In genomic region chr3:106880206-106880605, GRCh38 we compare ENCODE assay signal across 18 cellular contexts.
DNase-seq lines count a peak whose midpoint lies in the region; ATAC-seq and TF ChIP-seq lines count a peak whose summit lies in the region.
"Had no signal": no experiment of that assay in that cellular context is flagged by ENCODE, and none has a peak within 500 bp of the region (broad histone marks: within the 10 kb centered on the region; RNA-seq: fewer than 3 reads in every experiment).

No MANE protein-coding gene starts in this region.

- H3K9ac ChIP-seq in H9 (ENCODE audit: extremely low read depth, insufficient read length, low read length) (no peak overlapping the region), iPS-18a (ENCODE audit: low read length) (no peak overlapping the region)
- H3K9ac ChIP-seq: BLaER1 treated with 17β-estradiol and CSF1 and Interleukin-3, amounts not matched to agents 10 nM and 100 nM had no signal

- no peak overlapping the region for H3K14ac ChIP-seq in H9 (ENCODE audit: insufficient read depth, low read length)

- H2BK5ac ChIP-seq in H9 (ENCODE audit: insufficient read length, low read length), result no peak overlapping the region

- no peaks in the 10 kb centered on the region for H3K79me2 ChIP-seq in H9 (ENCODE audit: insufficient read depth, low read length)
- no peaks in the 10 kb centered on the region for H3K79me2 ChIP-seq in osteoblast (ENCODE audit: insufficient read depth, low read length)

- no peaks in the 10 kb centered on the region for H4K20me1 ChIP-seq in H9 (ENCODE audit: control insufficient read depth, insufficient read depth, insufficient read length)
- no peaks in the 10 kb centered on the region for H4K20me1 ChIP-seq in osteoblast (ENCODE audit: insufficient read depth, low read length)
- H4K20me1 ChIP-seq: BLaER1 treated with 17β-estradiol and CSF1 and Interleukin-3, amounts not matched to agents 10 nM and 100 nM had no signal

- no peak overlapping the region for H2AK5ac ChIP-seq in H9 (ENCODE audit: insufficient read length, low read length)

- H3K23ac ChIP-seq in H9 (ENCODE audit: insufficient read length, low read depth, low read length), result no peak overlapping the region

- H3K27me3 Mint-ChIP-seq in H9 (ENCODE audit: low read depth), result no peaks in the 10 kb centered on the region

- H3K4me1 Mint-ChIP-seq in H9, result peaks cover 42 to 44% of the 10 kb centered on the region in 2 experiments

- H2BK120ac ChIP-seq in H9 (ENCODE audit: low read depth, low read length, poor library complexity, severe bottlenecking), result no peak overlapping the region

- no peak overlapping the region for H3K56ac ChIP-seq in H9 (ENCODE audit: insufficient read length, low read depth, low read length)

- no peaks in the 10 kb centered on the region for H3K23me2 ChIP-seq in H9 (ENCODE audit: insufficient read length, low read depth, low read length, poor library complexity, severe bottlenecking)

- H3K36me3 Mint-ChIP-seq in H9 (ENCODE audit: insufficient read depth in 1 of 3, low read depth in 3 of 3), result peaks cover 12 to 43% (median 34%) of the 10 kb centered on the region in 3 experiments
- H3K36me3 Mint-ChIP-seq: CD8-positive, alpha-beta memory T cell had no signal

- H2AFZ ChIP-seq in H9 (ENCODE audit: low read length), result no peak overlapping the region
- peak overlapping the region; percentile 47 for H2AFZ ChIP-seq in osteoblast (ENCODE audit: low read length)

- H2BK15ac ChIP-seq in H9 (ENCODE audit: low read depth, low read length), result no peak overlapping the region

- peaks cover 25 to 27% of the 10 kb centered on the region in 2 experiments for H3K9me3 Mint-ChIP-seq in H9

- H3K9me3 ChIP-seq in H9 (ENCODE audit: control insufficient read depth, low read depth, low read length) (no peaks in the 10 kb centered on the region), iPS-18a (ENCODE audit: control insufficient read depth, low read depth, low read length) (peaks cover 3% of the 10 kb centered on the region), osteoblast (ENCODE audit: low read depth, low read length) (no peaks in the 10 kb centered on the region)
- H3K9me3 ChIP-seq: A549 had no signal

- WGBS in H9 (ENCODE audit: extremely low coverage, insufficient read length, low lambda C conversion rate), result no CpG with 5 or more reads among the region's 1 CpG

- H3K27ac ChIP-seq in H9 (ENCODE audit: insufficient read length, low read depth, low read length), result peak overlapping the region; percentile 75
- peak overlapping the region; percentile 55 for H3K27ac ChIP-seq in iPS-18a (ENCODE audit: low read length)
- H3K27ac ChIP-seq in osteoblast (ENCODE audit: low read depth, low read length), result no peak overlapping the region
- H3K27ac ChIP-seq: A549; BLaER1 treated with 17β-estradiol and CSF1 and Interleukin-3, amounts not matched to agents 10 nM and 100 nM had no signal

- no peak overlapping the region for H3T11ph ChIP-seq in H9 (ENCODE audit: low read length)

- H2BK20ac ChIP-seq in H9 (ENCODE audit: low read depth, low read length, poor library complexity, severe bottlenecking), result no peak overlapping the region

- peak overlapping the region; percentile 47 for H3K4me2 ChIP-seq in H9 (ENCODE audit: insufficient read depth, insufficient read length, low read length)
- no peak overlapping the region for H3K4me2 ChIP-seq in osteoblast (ENCODE audit: insufficient read depth, low read length)
- H3K4me2 ChIP-seq: A549; BLaER1 treated with 17β-estradiol and CSF1 and Interleukin-3, amounts not matched to agents 10 nM and 100 nM had no signal

- H3K36me3 ChIP-seq in iPS-18a (ENCODE audit: control insufficient read depth, low read depth, low read length) (no peaks in the 10 kb centered on the region), osteoblast (ENCODE audit: insufficient read depth, low read length) (no peaks in the 10 kb centered on the region)
- H3K36me3 ChIP-seq: BLaER1 treated with 17β-estradiol and CSF1 and Interleukin-3, amounts not matched to agents 10 nM and 100 nM had no signal

- H3K4me1 ChIP-seq in H9 (ENCODE audit: insufficient read depth, low read length) (peaks cover 4% of the 10 kb centered on the region; the same call in 1 of the 2 replicates), iPS-18a (ENCODE audit: control insufficient read depth, low read depth, low read length) (peaks cover 26% of the 10 kb centered on the region), osteoblast (ENCODE audit: insufficient read depth, low read length) (no peaks in the 10 kb centered on the region)
- H3K4me1 ChIP-seq: A549 had no signal

- no peak for TF ChIP-seq CTCF in H9 (conservative IDR thresholded peaks at IDR 0.05)
- TF ChIP-seq CTCF in osteoblast (IDR thresholded peaks at IDR 0.05; ENCODE audit: extremely low read depth, low read depth, low read length), result no peak

- DNase-seq in H9 (no peak), OCI-M1 (lab: John Stamatoyannopoulos, UW) (peak; percentile 12), osteoblast (ENCODE audit: insufficient read length, low spot score, missing footprints) (no peak)
- DNase-seq in central memory CD4-positive, alpha-beta T cell, result no peak
- DNase-seq: CD8-positive, alpha-beta memory T cell; GF-D8; KG1; NCI-H1092; NCI-H146; NCI-H2081 treated with DMSO at 0.1 percent for 48 hours; NCI-H510A treated with DMSO at 0.1 percent for 48 hours; SHP77 treated with DMSO at 0.1 percent for 48 hours had no signal

- H3K27ac Mint-ChIP-seq in H9, result peak overlapping the region; percentile 57 to 96 (median 95)
- H3K27ac Mint-ChIP-seq: CD8-positive, alpha-beta memory T cell had no signal

- H4K8ac ChIP-seq in H9 (replicated peaks; ENCODE audit: insufficient read length, low read depth, low read length), result no peak overlapping the region

- H4K5ac ChIP-seq in H9 (ENCODE audit: insufficient read length, low read depth, low read length), result no peak overlapping the region

- H3K4ac ChIP-seq in H9 (ENCODE audit: low read depth, low read length), result no peak overlapping the region

- no peak for ATAC-seq in HG03460 (IDR thresholded peaks at IDR 0.05; ENCODE audit: unreplicated experiment)
- ATAC-seq in HG03520 (IDR thresholded peaks at IDR 0.05; ENCODE audit: unreplicated experiment), result no peak
- ATAC-seq: A549, HepG2 had no signal

- peak overlapping the region; percentile 2 to 57; a peak in 4 of 5 replicates for H3K4me3 Mint-ChIP-seq in H9
- H3K4me3 Mint-ChIP-seq: CD8-positive, alpha-beta memory T cell had no signal

- H4K91ac ChIP-seq in H9 (ENCODE audit: insufficient read length, low read depth, low read length), result no peak overlapping the region

- H3K4me3 ChIP-seq in iPS-18a (ENCODE audit: low read length), result peak overlapping the region; percentile 22
- H3K4me3 ChIP-seq in osteoblast (ENCODE audit: insufficient read depth, low read length), result no peak overlapping the region
- H3K4me3 ChIP-seq: A549; BLaER1 treated with 17β-estradiol and CSF1 and Interleukin-3, amounts not matched to agents 10 nM and 100 nM had no signal

- H3K79me1 ChIP-seq in H9 (ENCODE audit: insufficient read depth, low read depth, low read length, poor library complexity, severe bottlenecking), result no peaks in the 10 kb centered on the region

- no peak overlapping the region for H2BK12ac ChIP-seq in H9 (ENCODE audit: insufficient read length, low read depth, low read length)

- H3K18ac ChIP-seq in H9 (ENCODE audit: insufficient read length, low read depth, low read length), result no peak overlapping the region

- H3K27me3 ChIP-seq in H9 (ENCODE audit: insufficient read depth, low read length) (no peaks in the 10 kb centered on the region; the same call in 1 of the 2 replicates), iPS-18a (ENCODE audit: control insufficient read depth, insufficient read depth, low read length) (no peaks in the 10 kb centered on the region), osteoblast (ENCODE audit: insufficient read depth, low read length) (no peaks in the 10 kb centered on the region)
- H3K27me3 ChIP-seq: BLaER1 treated with 17β-estradiol and CSF1 and Interleukin-3, amounts not matched to agents 10 nM and 100 nM had no signal
